7 cellular contexts compared by ENCODE assay signal in the genomic region with DNA sequence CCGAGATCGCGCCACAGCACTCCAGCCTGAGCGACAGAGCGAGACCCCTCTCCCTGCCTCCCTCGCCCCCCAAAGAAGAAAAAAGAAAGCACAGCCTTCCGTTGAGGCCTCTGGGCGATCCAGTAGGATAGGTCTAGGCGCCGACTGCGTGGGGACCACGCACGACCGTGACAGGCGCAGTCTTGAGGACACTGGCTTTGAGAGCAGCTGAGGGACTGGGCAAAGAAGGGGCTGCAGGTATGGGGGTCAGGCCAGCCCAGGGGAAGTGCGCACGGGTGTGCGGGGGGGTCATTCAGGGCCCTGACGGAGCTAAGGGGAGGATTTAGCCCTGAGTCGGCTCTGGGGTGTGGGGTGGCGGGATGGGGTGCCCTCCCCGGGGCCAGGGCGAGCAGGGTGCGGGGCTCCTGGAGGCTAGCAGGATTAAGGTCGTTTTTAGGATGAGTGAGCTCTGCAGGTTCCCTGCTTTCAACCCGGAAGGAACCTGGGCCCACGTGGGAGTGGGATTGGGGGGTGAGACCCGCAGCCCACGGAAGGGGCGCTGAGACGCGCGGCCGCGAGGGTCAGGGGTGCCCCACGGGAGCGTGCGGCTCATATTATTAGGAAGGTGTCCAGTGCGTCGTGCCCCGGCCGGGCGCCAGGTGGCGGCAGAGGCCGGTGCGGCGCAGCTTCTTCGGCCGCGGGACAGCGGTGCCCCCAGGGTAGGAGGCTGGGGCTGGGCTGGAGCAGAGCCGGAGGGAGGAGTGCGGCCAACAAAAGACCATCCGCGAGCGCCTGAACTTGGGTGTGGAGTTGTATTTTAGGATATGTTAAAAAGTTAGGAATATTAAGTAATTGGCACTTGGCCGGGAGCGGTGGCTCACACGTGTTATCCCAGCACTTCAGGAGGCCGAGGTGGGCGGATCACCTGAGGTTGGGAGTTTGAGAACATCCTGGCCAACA. TPM values are rescaled to one million over a fixed set of nuclear protein-coding genes. Genes with fewer than 3 reads are reported as not detected.
A peak's percentile ranks its signal among the peaks of the same experiment; 100 is the strongest.
DNase-seq lines count a peak whose midpoint lies in the region; ATAC-seq and TF ChIP-seq lines count a peak whose summit lies in the region.

No MANE protein-coding gene starts in this region.

- H3K9me3 Mint-ChIP-seq in GM23338: peaks cover 19% of the 10 kb centered on the region

- no peaks in the 10 kb centered on the region for H3K27me3 ChIP-seq in GM23338 (ENCODE audit: insufficient read depth)
- H3K27me3 ChIP-seq in SU-DHL-6 (ENCODE audit: low read length): no peaks in the 10 kb centered on the region
- no peaks in the 10 kb centered on the region for H3K27me3 ChIP-seq in hepatocyte
- H3K27me3 ChIP-seq in sigmoid colon: peaks cover 0 to 4% (median 0%) of the 10 kb centered on the region in 3 donors

- TF ChIP-seq EP300 in sigmoid colon (IDR thresholded peaks at IDR 0.05): no peak

- peak overlapping the region; percentile 80 for H3K4me2 ChIP-seq in GM23338
- peak overlapping the region; percentile 39 for H3K4me2 ChIP-seq in SU-DHL-6 (ENCODE audit: low read depth, low read length, poor library complexity, severe bottlenecking)
- H3K4me2 ChIP-seq in hepatocyte: peak overlapping the region; percentile 75

- H3K79me2 ChIP-seq in GM23338 (replicated peaks; ENCODE audit: insufficient read depth): no peaks in the 10 kb centered on the region
- no peaks in the 10 kb centered on the region for H3K79me2 ChIP-seq in SU-DHL-6 (ENCODE audit: insufficient read depth, low read length)
- H3K79me2 ChIP-seq in hepatocyte: no peaks in the 10 kb centered on the region

- no peak for TF ChIP-seq POLR2A in sigmoid colon (IDR thresholded peaks at IDR 0.05)

- peak overlapping the region; percentile 60; the same call in 2 of the 3 replicates for H3K4me3 Mint-ChIP-seq in GM23338

- H3K27ac ChIP-seq in GM23338 (ENCODE audit: low read depth) (no peak overlapping the region), SU-DHL-6 (ENCODE audit: low read depth, low read length) (no peak overlapping the region), hepatocyte (no peak overlapping the region), sigmoid colon (no peak overlapping the region)

- peaks cover 13% of the 10 kb centered on the region for H3K27me3 Mint-ChIP-seq in GM23338 (ENCODE audit: insufficient read depth, low read depth, poor library complexity)

- H3K4me1 ChIP-seq in GM23338 (ENCODE audit: insufficient read depth) (no peaks in the 10 kb centered on the region), hepatocyte (ENCODE audit: insufficient read depth) (no peaks in the 10 kb centered on the region), sigmoid colon (peaks cover 0 to 15% (median 13%) of the 10 kb centered on the region in 4 donors)

- H2AFZ ChIP-seq in GM23338 (peak overlapping the region; percentile 95), SU-DHL-6 (ENCODE audit: low read depth, low read length, severe bottlenecking) (no peak overlapping the region), hepatocyte (peak overlapping the region; percentile 64)

- intact Hi-C loops in sigmoid colon (cut with DNase I): loop anchor here (1.0 to 2.0 kb wide), 3 partner anchors 21 to 181 kb away; partner anchors contain the start of gene ZNF236

- peak; percentile 96 for ATAC-seq in GM23338

- TF ChIP-seq CTCF in GM12874 (IDR thresholded peaks at IDR 0.05; ENCODE audit: insufficient read depth, low read depth, low read length): peak; percentile 82
- TF ChIP-seq CTCF in GM23338 (conservative IDR thresholded peaks at IDR 0.05; ENCODE audit: low read depth in 2 of 2): peak; percentile 75 to 86
- peak; percentile 80 for TF ChIP-seq CTCF in SU-DHL-6 (IDR thresholded peaks at IDR 0.05; ENCODE audit: insufficient read depth, low read length, poor library complexity, severe bottlenecking)
- peak; percentile 96 for TF ChIP-seq CTCF in astrocyte of the cerebellum (IDR thresholded peaks at IDR 0.05; ENCODE audit: low read depth, low read length, missing control alignments)
- TF ChIP-seq CTCF in hepatocyte (IDR thresholded peaks at IDR 0.05; ENCODE audit: poor library complexity): peak; percentile 87
- peak; percentile 58 to 96 (median 74) for TF ChIP-seq CTCF in sigmoid colon (IDR thresholded peaks at IDR 0.05)

- H3F3A ChIP-seq in GM23338 (replicated peaks; ENCODE audit: low read depth) (no peaks in the 10 kb centered on the region), SU-DHL-6 (ENCODE audit: insufficient read depth) (peaks cover 5% of the 10 kb centered on the region; the same call in 1 of the 2 replicates)

- no peaks in the 10 kb centered on the region for H3K4me1 Mint-ChIP-seq in GM23338

- WGBS in hepatocyte (ENCODE audit: low lambda C conversion rate, missing lambda C conversion rate): 30% methylated on average over 49 of the region's 61 CpGs
- WGBS in sigmoid colon, 2 donors: 22 to 28% methylated on average over 61 of the region's 61 CpGs

- no peak overlapping the region for H3K9ac ChIP-seq in SU-DHL-6 (ENCODE audit: low read length)

- in situ Hi-C loops in astrocyte of the cerebellum (cut with HindIII; ENCODE audit: low sequenced_read_pairs): no loop called here

- H3K9me3 ChIP-seq in SU-DHL-6 (ENCODE audit: insufficient read depth, low read length): no peaks in the 10 kb centered on the region
- no peaks in the 10 kb centered on the region for H3K9me3 ChIP-seq in hepatocyte (ENCODE audit: low read depth)
- H3K9me3 ChIP-seq in sigmoid colon: no peaks in the 10 kb centered on the region

- H3K9me2 ChIP-seq in GM23338 (ENCODE audit: insufficient read depth): no peaks in the 10 kb centered on the region
- no peaks in the 10 kb centered on the region for H3K9me2 ChIP-seq in SU-DHL-6 (replicated peaks; ENCODE audit: insufficient read depth, low read length)
- H3K9me2 ChIP-seq in hepatocyte (replicated peaks; ENCODE audit: insufficient read depth): no peaks in the 10 kb centered on the region

- H3K36me3 ChIP-seq in GM23338 (ENCODE audit: insufficient read depth): no peaks in the 10 kb centered on the region
- 0 out of 2 replicates have a peak, but pooled peaks cover 2% of the 10 kb centered on the region for H3K36me3 ChIP-seq in SU-DHL-6 (ENCODE audit: low read length)
- no peaks in the 10 kb centered on the region for H3K36me3 ChIP-seq in hepatocyte (replicated peaks; ENCODE audit: insufficient read depth, low read depth)
- H3K36me3 ChIP-seq in sigmoid colon: no peaks in the 10 kb centered on the region

- H3K4me3 ChIP-seq in GM23338: peak overlapping the region; percentile 56
- no peak overlapping the region for H3K4me3 ChIP-seq in SU-DHL-6 (ENCODE audit: insufficient read depth, low read length, poor library complexity, severe bottlenecking)
- H3K4me3 ChIP-seq in astrocyte of the cerebellum (ENCODE audit: low read depth, low read length): peak overlapping the region; percentile 39
- H3K4me3 ChIP-seq in hepatocyte: no peak overlapping the region
- H3K4me3 ChIP-seq in sigmoid colon: peak overlapping the region in 3 of 4 donors; percentile 26 to 38 (median 34)

- H4K20me1 ChIP-seq in GM23338 (replicated peaks; ENCODE audit: insufficient read depth) (no peaks in the 10 kb centered on the region), SU-DHL-6 (ENCODE audit: low read depth, low read length) (no peaks in the 10 kb centered on the region), hepatocyte (ENCODE audit: insufficient read depth, poor library complexity, severe bottlenecking) (no peaks in the 10 kb centered on the region)

- H3K36me3 Mint-ChIP-seq in GM23338 (ENCODE audit: low read depth): peaks cover 10% of the 10 kb centered on the region; the same call in 2 of the 3 replicates

- DNase-seq in GM23338 (ENCODE audit: low spot score): peak; percentile 81
- peak; percentile 37 for DNase-seq in KG1 (lab: John Stamatoyannopoulos, UW)
- DNase-seq in astrocyte of the cerebellum (ENCODE audit: low read depth): no peak
- DNase-seq in hepatocyte (ENCODE audit: low spot score): peak; percentile 72
- DNase-seq in sigmoid colon: peak; percentile 80

- no peak overlapping the region for H3K27ac Mint-ChIP-seq in GM23338

TF ChIP-seq in GM23338, 12 proteins besides CTCF, POLR2A, EP300 and RAD21 (continues in another document):
- no peak for TF ChIP-seq CREB1 (CRISPR knock-in tag; IDR thresholded peaks at IDR 0.05; ENCODE audit: low read depth)
- TF ChIP-seq ZNF331 (CRISPR knock-in tag; IDR thresholded peaks at IDR 0.05; ENCODE audit: low read depth): no peak
- TF ChIP-seq ETS1 (IDR thresholded peaks at IDR 0.05): no peak
- no peak for TF ChIP-seq ZNF114 (CRISPR knock-in tag; IDR thresholded peaks at IDR 0.05)

RNA-seq across cellular contexts. Expression of gene ZNF236, which starts 20.5 kb away (rescaled TPM):
- 10.1 and 16.3 TPM in 2 replicates for total RNA-seq in GM23338 (2014; rRNA removed; shearing (Covaris generic))
- polyA plus RNA-seq in GM23338 (2016; fragmentation: Nextera tagmentation; extraction: Ambion mirVana) (6.4 and 8.9 TPM in 2 replicates), hepatocyte (7.4 and 8.5 TPM in 2 replicates), sigmoid colon (1 to 10 TPM in 1 of 3 donors, under 1 TPM in 2; 0.60 to 3.4 (median 0.92) TPM)
- total RNA-seq in hepatocyte (7.5 and 8.2 TPM in 2 replicates), sigmoid colon (10 to 100 TPM; 18.9 to 26.6 (median 22.4) TPM)

Comparison
In these comparisons a context has a peak if more than half of its experiments do, and no peak if none do; other contexts are left out.
1. H3K4me3 ChIP-seq: peak in GM23338 (single experiment), astrocyte of the cerebellum (single experiment) and sigmoid colon (3 of 4); none in SU-DHL-6 (single experiment) and hepatocyte (single experiment).
2. Peak in every context shown above with its lines, with median percentiles within 50 percentile points of each other: CTCF ChIP-seq and H3K4me2 ChIP-seq.